ENCODE assay signal across 8 cellular contexts in the genomic region with DNA sequence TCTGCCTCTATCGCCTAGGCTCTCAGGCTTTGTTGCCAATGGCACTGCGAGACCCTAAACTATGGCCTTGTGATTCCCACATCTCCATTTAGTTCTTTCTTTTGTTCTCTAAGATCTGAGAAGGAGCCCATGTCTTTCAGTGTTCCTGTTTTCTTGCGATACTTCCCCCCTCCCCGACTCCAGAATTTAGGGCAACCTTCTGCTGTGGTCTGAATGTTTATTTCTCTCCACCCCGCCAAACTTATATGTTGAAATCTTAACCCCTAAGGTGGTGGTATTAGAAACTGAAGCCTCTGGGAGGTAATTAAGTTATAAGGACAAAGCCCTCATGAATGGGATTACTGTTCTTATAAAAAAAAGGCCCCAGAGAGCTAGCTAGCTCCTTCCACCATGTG. TPM values are rescaled to one million over a fixed set of nuclear protein-coding genes. Genes with fewer than 3 reads are reported as not detected.
DNase-seq lines count a peak whose midpoint lies in the region; ATAC-seq, FAIRE-seq and TF ChIP-seq lines count a peak whose summit lies in the region.

No MANE protein-coding gene starts in this region.

- H3K9me3 ChIP-seq in iPS-15b (ENCODE audit: control insufficient read depth, insufficient read depth, low read length), result no peaks in the 10 kb centered on the region

- peaks cover 54% of the 10 kb centered on the region for H3K4me1 Mint-ChIP-seq in activated CD4-positive, alpha-beta T cell treated with anti-CD3 and anti-CD28 coated beads, Interleukin-2, amount 10 ng/mL, durations not matched to agents 24 days and 14 days
- H3K4me1 Mint-ChIP-seq in activated CD8-positive, alpha-beta T cell treated with anti-CD3 and anti-CD28 coated beads for 36 hours (ENCODE audit: low read depth), result peaks cover 42% of the 10 kb centered on the region

- peaks cover 1% of the 10 kb centered on the region for H3K36me3 Mint-ChIP-seq in activated CD4-positive, alpha-beta T cell treated with anti-CD3 and anti-CD28 coated beads, Interleukin-2, amount 10 ng/mL, durations not matched to agents 24 days and 14 days (ENCODE audit: low read depth)
- H3K36me3 Mint-ChIP-seq in activated CD8-positive, alpha-beta T cell treated with anti-CD3 and anti-CD28 coated beads for 36 hours (ENCODE audit: low read depth), result no peaks in the 10 kb centered on the region

- peaks cover 13% of the 10 kb centered on the region for H3K4me1 ChIP-seq in iPS-15b (ENCODE audit: control insufficient read depth, insufficient read depth, low read length)

- no peak for DNase-seq in activated CD4-positive, alpha-beta T cell treated with anti-CD3 and anti-CD28 coated beads, Interleukin-2, amount 10 ng/mL, durations not matched to agents 24 days and 14 days
- DNase-seq in activated CD4-positive, alpha-beta T cell treated with anti-CD3 and anti-CD28 coated beads, Interleukin-2, amount 50 U/mL, for 4 hours, result no peak
- no peak for DNase-seq in activated CD8-positive, alpha-beta T cell treated with anti-CD3 and anti-CD28 coated beads for 36 hours
- no peak for DNase-seq in occipital lobe (lab: John Stamatoyannopoulos, UW)
- no peak for DNase-seq in HTR-8/SVneo (ENCODE audit: insufficient read length, low spot score)

- intact Hi-C loops in activated CD4-positive, alpha-beta T cell treated with anti-CD3 and anti-CD28 coated beads, Interleukin-2, amount 10 ng/mL, durations not matched to agents 24 days and 14 days (cut with micrococcal nuclease), result loop anchor here (1.0 to 5.0 kb wide), 12 partner anchors 14 to 760 kb away; a partner anchor contains a TSS
- intact Hi-C loops in activated CD8-positive, alpha-beta T cell treated with anti-CD3 and anti-CD28 coated beads for 36 hours (cut with micrococcal nuclease), result loop anchor here (5.0 kb wide), 1 partner anchor 65 kb away; no protein-coding TSS in a partner anchor

- peak overlapping the region; percentile 90 for H3K9ac ChIP-seq in iPS-15b (ENCODE audit: low read depth, low read length)

- FAIRE-seq in HTR-8/SVneo (lab: Jason Lieb, UNC), result no peak

- H3K9me3 Mint-ChIP-seq in activated CD4-positive, alpha-beta T cell treated with anti-CD3 and anti-CD28 coated beads, Interleukin-2, amount 10 ng/mL, durations not matched to agents 24 days and 14 days, result no peaks in the 10 kb centered on the region
- H3K9me3 Mint-ChIP-seq in activated CD8-positive, alpha-beta T cell treated with anti-CD3 and anti-CD28 coated beads for 36 hours, result peaks cover 1% of the 10 kb centered on the region

- H3K36me3 ChIP-seq in iPS-15b (ENCODE audit: control insufficient read depth, insufficient read depth, low read length), result no peaks in the 10 kb centered on the region

- POLR2A ChIA-PET in activated CD8-positive, alpha-beta T cell treated with anti-CD3 and anti-CD28 coated beads for 36 hours (lab: Charles Lee), result interaction anchor here (0.6 to 1.6 kb wide), 5 partner anchors 13 to 163 kb away, joined by 3 to 4 read pairs (median 4); a partner anchor contains a TSS

- H3K27ac ChIP-seq in temporal lobe (ENCODE audit: low read depth, low read length), result peak overlapping the region; percentile 69

- TF ChIP-seq CTCF in activated CD8-positive, alpha-beta T cell treated with anti-CD3 and anti-CD28 coated beads for 36 hours (IDR thresholded peaks at IDR 0.05), result no peak

- peak overlapping the region; percentile 96 for H3K27ac Mint-ChIP-seq in activated CD4-positive, alpha-beta T cell treated with anti-CD3 and anti-CD28 coated beads, Interleukin-2, amount 10 ng/mL, durations not matched to agents 24 days and 14 days
- H3K27ac Mint-ChIP-seq in activated CD8-positive, alpha-beta T cell treated with anti-CD3 and anti-CD28 coated beads for 36 hours, result peak overlapping the region; percentile 96

- H3K27me3 Mint-ChIP-seq in activated CD4-positive, alpha-beta T cell treated with anti-CD3 and anti-CD28 coated beads, Interleukin-2, amount 10 ng/mL, durations not matched to agents 24 days and 14 days, result no peaks in the 10 kb centered on the region
- no peaks in the 10 kb centered on the region for H3K27me3 Mint-ChIP-seq in activated CD8-positive, alpha-beta T cell treated with anti-CD3 and anti-CD28 coated beads for 36 hours

- no peak for ATAC-seq in activated CD8-positive, alpha-beta T cell treated with anti-CD3 and anti-CD28 coated beads for 36 hours
- ATAC-seq in HG03520 (IDR thresholded peaks at IDR 0.05; ENCODE audit: unreplicated experiment), result no peak

- peak overlapping the region; percentile 73 for H3K4me3 Mint-ChIP-seq in activated CD4-positive, alpha-beta T cell treated with anti-CD3 and anti-CD28 coated beads, Interleukin-2, amount 10 ng/mL, durations not matched to agents 24 days and 14 days
- peak overlapping the region; percentile 77 for H3K4me3 Mint-ChIP-seq in activated CD8-positive, alpha-beta T cell treated with anti-CD3 and anti-CD28 coated beads for 36 hours

- no peaks in the 10 kb centered on the region for H3K27me3 ChIP-seq in iPS-15b (ENCODE audit: control insufficient read depth, insufficient read depth, low read length)

- CTCF ChIA-PET in activated CD8-positive, alpha-beta T cell treated with anti-CD3 and anti-CD28 coated beads for 36 hours (lab: Charles Lee), result no interaction called here

- peak overlapping the region; percentile 46 for H3K4me3 ChIP-seq in iPS-15b (ENCODE audit: low read depth, low read length)

RNA-seq across cellular contexts. Expression of a gene that starts 6.4 kb away (rescaled TPM):
- not detected in 2 replicates for total RNA-seq in activated CD4-positive, alpha-beta T cell treated with anti-CD3 and anti-CD28 coated beads, Interleukin-2, amount 10 ng/mL, durations not matched to agents 24 days and 14 days
- total RNA-seq in activated CD8-positive, alpha-beta T cell treated with anti-CD3 and anti-CD28 coated beads for 36 hours, result under 1 TPM in 1 of 2 experiments, not detected in 1; 0.38 TPM
- total RNA-seq in temporal lobe (0.25 TPM), occipital lobe (0.78 TPM)
